In genomic region chr4:40288547-40288946, GRCh38 we compare ENCODE assay signal across 22 cellular contexts. TPM values are rescaled to one million over a fixed set of nuclear protein-coding genes. Genes with fewer than 3 reads are reported as not detected.
DNase-seq lines count a peak whose midpoint lies in the region; ATAC-seq and TF ChIP-seq lines count a peak whose summit lies in the region.
"Had no signal": no experiment of that assay in that cellular context is flagged by ENCODE, and none has a peak within 500 bp of the region (broad histone marks: within the 10 kb centered on the region; RNA-seq: fewer than 3 reads in every experiment).

No MANE protein-coding gene starts in this region.

- no peaks in the 10 kb centered on the region for H3K27me3 Mint-ChIP-seq in activated naive CD4-positive, alpha-beta T cell treated with anti-CD3 and anti-CD28 coated beads, Interleukin-2, amount 50 U/mL, for 24 hours

- H3K36me3 Mint-ChIP-seq in activated naive CD4-positive, alpha-beta T cell treated with anti-CD3 and anti-CD28 coated beads, Interleukin-2, amount 50 U/mL, for 24 hours: peaks cover 2% of the 10 kb centered on the region
- peaks cover 9 to 32% of the 10 kb centered on the region in 2 donors for H3K36me3 Mint-ChIP-seq in activated naive CD4-positive, alpha-beta T cell treated with anti-CD3 and anti-CD28 coated beads, Interleukin-2, amount 50 U/mL, for 72 hours
- H3K36me3 Mint-ChIP-seq: mesothelial cell of epicardium had no signal

- no peak for ATAC-seq in activated naive CD4-positive, alpha-beta T cell treated with anti-CD3 and anti-CD28 coated beads, Interleukin-2, amount 50 U/mL, for 72 hours

- TF ChIP-seq CTCF in RWPE1 (conservative IDR thresholded peaks at IDR 0.05; ENCODE audit: low read depth): no peak

- CTCF ChIA-PET in RWPE1 (lab: Yijun Ruan, JAX): interaction anchor here (0.6 kb wide), 1 partner anchor 126 kb away, joined by 4 read pairs; no protein-coding TSS in a partner anchor

- POLR2A ChIA-PET in RWPE1 (lab: Yijun Ruan, JAX; ENCODE audit: low non-redundant PET): no interaction called here

- H3K27ac ChIP-seq in RWPE1: no peak overlapping the region
- H3K27ac ChIP-seq: hepatocyte, neutrophil, right atrium auricular region, SJSA1 had no signal

- no peaks in the 10 kb centered on the region for H3K9me3 Mint-ChIP-seq in activated naive CD4-positive, alpha-beta T cell treated with anti-CD3 and anti-CD28 coated beads, Interleukin-2, amount 50 U/mL, for 24 hours
- peaks cover 10 to 15% of the 10 kb centered on the region in 2 donors for H3K9me3 Mint-ChIP-seq in activated naive CD4-positive, alpha-beta T cell treated with anti-CD3 and anti-CD28 coated beads, Interleukin-2, amount 50 U/mL, for 72 hours
- H3K9me3 Mint-ChIP-seq: mesothelial cell of epicardium had no signal

- no peak for DNase-seq in activated naive CD4-positive, alpha-beta T cell treated with Interleukin-2 at 50 U/mL for 16 hours
- peak; percentile 34 for DNase-seq in MV-4-11 (lab: John Stamatoyannopoulos, UW)
- DNase-seq in activated naive CD4-positive, alpha-beta T cell treated with anti-CD3 and anti-CD28 coated beads, Interleukin-2, amount 50 U/mL, for 72 hours (ENCODE audit: low spot score in 2 of 2): no peak
- DNase-seq in RWPE1 (ENCODE audit: low spot score): no peak
- no peak for DNase-seq in anterior cingulate cortex (lab: John Stamatoyannopoulos, UW)
- DNase-seq in DMS 273 (lab: John Stamatoyannopoulos, UW; ENCODE audit: unreplicated experiment): no peak
- DNase-seq in NCI-H1436 (lab: John Stamatoyannopoulos, UW): no peak
- DNase-seq: DMS 273 treated with DMSO at 0.1 percent for 48 hours; effector CD4-positive, alpha-beta T cell; NCI-H187 treated with DMSO at 0.1 percent for 48 hours; NCI-H446 treated with DMSO at 0.1 percent for 48 hours; substantia nigra had no signal

- H3K4me1 Mint-ChIP-seq in activated naive CD4-positive, alpha-beta T cell treated with anti-CD3 and anti-CD28 coated beads, Interleukin-2, amount 50 U/mL, for 24 hours: peaks cover 96% of the 10 kb centered on the region

- peak overlapping the region; percentile 96 for H3K27ac Mint-ChIP-seq in activated naive CD4-positive, alpha-beta T cell treated with anti-CD3 and anti-CD28 coated beads, Interleukin-2, amount 50 U/mL, for 24 hours
- H3K27ac Mint-ChIP-seq in activated naive CD4-positive, alpha-beta T cell treated with anti-CD3 and anti-CD28 coated beads, Interleukin-2, amount 50 U/mL, for 72 hours: peak overlapping the region; percentile 75 to 76
- H3K27ac Mint-ChIP-seq: mesothelial cell of epicardium had no signal

- peak overlapping the region; percentile 75 for H3K4me3 Mint-ChIP-seq in activated naive CD4-positive, alpha-beta T cell treated with anti-CD3 and anti-CD28 coated beads, Interleukin-2, amount 50 U/mL, for 24 hours
- H3K4me3 Mint-ChIP-seq: mesothelial cell of epicardium had no signal

RNA-seq across cellular contexts. Expression of gene CHRNA9, which starts 46.6 kb away (rescaled TPM):
- total RNA-seq in activated naive CD4-positive, alpha-beta T cell treated with anti-CD3 and anti-CD28 coated beads, Interleukin-2, amount 50 U/mL, for 72 hours: not detected
- total RNA-seq: cardiac septum, HT-29, kidney epithelial cell, mesothelial cell of epicardium, OCI-LY7, right atrium auricular region, SJSA1 had no signal
